In genomic region chr2:120440521-120441350, GRCh38 we compare ENCODE assay signal across 25 cellular contexts.
"Had no signal": no experiment of that assay in that cellular context is flagged by ENCODE, and none has a peak within 500 bp of the region (broad histone marks: within the 10 kb centered on the region; RNA-seq: fewer than 3 reads in every experiment).

No MANE protein-coding gene starts in this region.

- H3K4me1 Mint-ChIP-seq: central memory CD8-positive, alpha-beta T cell had no signal

- H3K4me3 Mint-ChIP-seq: activated CD4-positive, alpha-beta memory T cell treated with anti-CD3 and anti-CD28 coated beads for 36 hours; activated naive CD4-positive, alpha-beta T cell treated with anti-CD3 and anti-CD28 coated beads, Interleukin-2, amount 50 U/mL, for 24 hours; central memory CD8-positive, alpha-beta T cell; effector memory CD8-positive, alpha-beta T cell; stimulated activated naive B cell treated with anti-CD40 and anti-IgM and Interleukin-4, amounts not matched to agents 10 μg/mL and 1 μg/mL and 100 μg/mL, for 72 hours; T-helper 17 cell had no signal

- DNase-seq: activated CD4-positive, alpha-beta memory T cell treated with anti-CD3 and anti-CD28 coated beads for 36 hours; activated CD4-positive, alpha-beta T cell treated with anti-CD3 and anti-CD28 coated beads for 48 hours; activated gamma-delta T cell; activated T-cell treated with anti-CD3 and anti-CD28 coated beads, Interleukin-2, amount 50 U/mL, for 48 hours; anterior cingulate cortex; effector memory CD8-positive, alpha-beta T cell; glutamatergic neuron; hippocampal formation; kidney glomerular epithelial cell; left ventricle myocardium inferior; naive thymus-derived CD4-positive, alpha-beta T cell; occipital lobe; stimulated activated CD4-positive, alpha-beta T cell treated with anti-CD3 and anti-CD28 coated beads, Interleukin-2, amount 100 ng/mL, for 48 hours; stimulated activated CD8-positive, alpha-beta memory T cell treated with anti-CD3 and anti-CD28 coated beads, Interleukin-4, amount 100 ng/mL, for 48 hours; stimulated activated naive B cell treated with anti-CD40 and anti-IgM and Interleukin-4, amounts not matched to agents 10 μg/mL and 1 μg/mL and 100 μg/mL, for 72 hours; SW 1271; T-helper 17 cell; testis had no signal

- H3K36me3 ChIP-seq: left ventricle myocardium inferior, upper lobe of left lung had no signal

- H3K36me3 Mint-ChIP-seq: activated CD4-positive, alpha-beta memory T cell treated with anti-CD3 and anti-CD28 coated beads for 36 hours; activated naive CD4-positive, alpha-beta T cell treated with anti-CD3 and anti-CD28 coated beads, Interleukin-2, amount 50 U/mL, for 24 hours; naive thymus-derived CD4-positive, alpha-beta T cell had no signal

- H3K27me3 ChIP-seq: body of pancreas, testis had no signal

- ATAC-seq: body of pancreas; effector memory CD8-positive, alpha-beta T cell; esophagus mucosa; naive thymus-derived CD4-positive, alpha-beta T cell; sciatic nerve; stimulated activated naive B cell treated with anti-CD40 and anti-IgM and Interleukin-4, amounts not matched to agents 10 μg/mL and 1 μg/mL and 100 μg/mL, for 72 hours; T-helper 17 cell had no signal

- H3K27ac ChIP-seq: left ventricle myocardium inferior, testis had no signal

- H3K9me3 Mint-ChIP-seq: activated CD4-positive, alpha-beta memory T cell treated with anti-CD3 and anti-CD28 coated beads for 36 hours; activated naive CD4-positive, alpha-beta T cell treated with anti-CD3 and anti-CD28 coated beads, Interleukin-2, amount 50 U/mL, for 24 hours; central memory CD8-positive, alpha-beta T cell; effector memory CD8-positive, alpha-beta T cell; naive thymus-derived CD4-positive, alpha-beta T cell; stimulated activated naive B cell treated with anti-CD40 and anti-IgM and Interleukin-4, amounts not matched to agents 10 μg/mL and 1 μg/mL and 100 μg/mL, for 72 hours had no signal

- H3K4me3 ChIP-seq: body of pancreas, left ventricle myocardium inferior, smooth muscle cell, testis had no signal

- H3K27ac Mint-ChIP-seq: activated CD4-positive, alpha-beta memory T cell treated with anti-CD3 and anti-CD28 coated beads for 36 hours; activated naive CD4-positive, alpha-beta T cell treated with anti-CD3 and anti-CD28 coated beads, Interleukin-2, amount 50 U/mL, for 24 hours; effector memory CD8-positive, alpha-beta T cell; naive thymus-derived CD4-positive, alpha-beta T cell; stimulated activated naive B cell treated with anti-CD40 and anti-IgM and Interleukin-4, amounts not matched to agents 10 μg/mL and 1 μg/mL and 100 μg/mL, for 72 hours; T-helper 17 cell had no signal

- H3K9me3 ChIP-seq: body of pancreas, left ventricle myocardium inferior, testis, upper lobe of left lung had no signal
